9 cellular contexts compared by ENCODE assay signal in genomic region chr1:15283500-15283899, GRCh38. TPM values are rescaled to one million over a fixed set of nuclear protein-coding genes. Genes with fewer than 3 reads are reported as not detected.
DNase-seq lines count a peak whose midpoint lies in the region; FAIRE-seq and TF ChIP-seq lines count a peak whose summit lies in the region.
"Had no signal": no experiment of that assay in that cellular context is flagged by ENCODE, and none has a peak within 500 bp of the region (broad histone marks: within the 10 kb centered on the region; RNA-seq: fewer than 3 reads in every experiment).

No MANE protein-coding gene starts in this region.

- WGBS in H1 (ENCODE audit: extremely low coverage in 1 of 2, insufficient coverage in 1 of 2, insufficient read length in 1 of 2, insufficient replicate concordance in 2 of 2, low coverage in 1 of 2, low lambda C conversion rate in 2 of 2, missing lambda C conversion rate in 1 of 2), 2 experiments: 100% methylated on average over 2 of the region's 2 CpGs; no CpG with 5 or more reads in 1 of the 2 experiments

- no peak overlapping the region for H3K4ac ChIP-seq in H1 (replicated peaks; ENCODE audit: insufficient read length, low read depth, low read length)

- H3K4me3 ChIP-seq in H1 (ENCODE audit: extremely low read depth in 1 of 4, insufficient read depth in 2 of 4, low read depth in 3 of 4, low read length in 4 of 4) (no peak overlapping the region), vagina (no peak overlapping the region)

- H3K79me2 ChIP-seq in H1 (ENCODE audit: control insufficient read depth in 1 of 2, insufficient read depth in 2 of 2, low read length in 2 of 2): no peaks in the 10 kb centered on the region

- no peak overlapping the region for H2BK20ac ChIP-seq in H1 (ENCODE audit: low read length)

- peaks cover 1% of the 10 kb centered on the region; the same call in 1 of the 2 replicates for H3K23me2 ChIP-seq in H1 (ENCODE audit: low read depth, low read length)

- CTCF ChIA-PET in H1 (lab: Charles Lee; ENCODE audit: partially characterized antibody): interaction anchor here (0.7 to 1.2 kb wide), 7 partner anchors 14 to 155 kb away, joined by 3 to 4 read pairs (median 4); no protein-coding TSS in a partner anchor

- peak in 2 of 3 experiments; percentile 4 to 14; a peak in 2 of 4 replicates for TF ChIP-seq CTCF in H1 (IDR thresholded peaks at IDR 0.05; ENCODE audit: control extremely low read depth in 1 of 3, insufficient read depth in 1 of 3, low read depth in 1 of 3, low read length in 3 of 3)
- no peak for TF ChIP-seq CTCF in vagina (IDR thresholded peaks at IDR 0.05)

- no peak overlapping the region for H2AFZ ChIP-seq in H1 (ENCODE audit: low read length)

- H3K14ac ChIP-seq in H1 (ENCODE audit: insufficient read length): no peak overlapping the region

- H2BK5ac ChIP-seq in H1 (ENCODE audit: low read depth, low read length): no peak overlapping the region

- H3K9me3 ChIP-seq in H1 (ENCODE audit: insufficient read depth in 2 of 2, low read depth in 1 of 2, low read length in 1 of 2) (no peaks in the 10 kb centered on the region), vagina (no peaks in the 10 kb centered on the region)

- H3K4me1 ChIP-seq in H1 (replicated peaks in 1 of 4; ENCODE audit: control insufficient read depth in 3 of 4, insufficient read depth in 4 of 4, low read length in 3 of 4) (no peaks in the 10 kb centered on the region), vagina (peaks cover 5% of the 10 kb centered on the region)

- no peak overlapping the region for H3K9ac ChIP-seq in H1 (replicated peaks in 1 of 4; ENCODE audit: extremely low read depth in 1 of 4, low read depth in 3 of 4, low read length in 3 of 4)

- no peak overlapping the region for H2BK12ac ChIP-seq in H1 (ENCODE audit: low read depth, low read length)

- H4K91ac ChIP-seq in H1 (replicated peaks; ENCODE audit: insufficient read length, low read length): no peak overlapping the region

- H3K56ac ChIP-seq in H1 (replicated peaks; ENCODE audit: insufficient read length, low read depth, low read length): no peak overlapping the region

- TF ChIP-seq POLR2A in H1 (IDR thresholded peaks at IDR 0.05; ENCODE audit: control extremely low read depth in 1 of 2, low read depth in 2 of 2, low read length in 2 of 2) (no peak), vagina (IDR thresholded peaks at IDR 0.05) (no peak)

- no peak for TF ChIP-seq RAD21 in H1 (IDR thresholded peaks at IDR 0.05 in 1 of 2, conservative IDR thresholded peaks at IDR 0.05 in 1 of 2; ENCODE audit: low read depth in 2 of 2, low read length in 2 of 2)

- DNase-seq in GM03348 (ENCODE audit: low spot score) (peak; percentile 27), NCI-H69 (lab: John Stamatoyannopoulos, UW) (peak; percentile 78), H1 (ENCODE audit: low read depth in 1 of 2, low spot score in 2 of 2) (no peak), myocyte (ENCODE audit: low read depth) (peak; percentile 21), NCI-H2081 (lab: John Stamatoyannopoulos, UW) (no peak), vagina (ENCODE audit: extremely low spot score in 2 of 2) (no peak), pons (ENCODE audit: low spot score) (no peak)
- DNase-seq in NK-92 treated with Interleukin-12 subunit alpha and Interleukin-12 subunit beta, amount 100 ng/mL, for 24 hours (lab: John Stamatoyannopoulos, UW): no peak
- DNase-seq: NCI-H526 had no signal

- no peaks in the 10 kb centered on the region for H4K20me1 ChIP-seq in H1 (replicated peaks in 1 of 2; ENCODE audit: control insufficient read depth in 1 of 2, insufficient read depth in 2 of 2, low read length in 2 of 2)

- H4K8ac ChIP-seq in H1 (ENCODE audit: extremely low read depth, insufficient read depth, low read length): no peak overlapping the region

- no peak overlapping the region for H3K27ac ChIP-seq in H1 (ENCODE audit: low read depth, low read length)
- H3K27ac ChIP-seq in vagina: no peak overlapping the region

- H3K36me3 ChIP-seq in H1 (ENCODE audit: control insufficient read depth in 2 of 4, insufficient read depth in 4 of 4, low read length in 3 of 4): no peaks in the 10 kb centered on the region
- H3K36me3 ChIP-seq in vagina: no peaks in the 10 kb centered on the region

- H3K4me2 ChIP-seq in H1 (ENCODE audit: insufficient read depth in 1 of 2, low read depth in 2 of 2, low read length in 2 of 2): no peak overlapping the region

- H3K79me1 ChIP-seq in H1 (ENCODE audit: low read depth, low read length): no peaks in the 10 kb centered on the region

- POLR2A ChIA-PET in H1 (lab: Charles Lee; ENCODE audit: partially characterized antibody): no interaction called here

- TF ChIP-seq EP300 in H1 (IDR thresholded peaks at IDR 0.05; ENCODE audit: borderline replicate concordance in 1 of 2, low read depth in 2 of 2, low read length in 2 of 2): no peak

- no peak overlapping the region for H3K23ac ChIP-seq in H1 (ENCODE audit: insufficient read length)

- no peak overlapping the region for H2BK15ac ChIP-seq in H1 (ENCODE audit: low read length)

- no peak overlapping the region for H2BK120ac ChIP-seq in H1 (replicated peaks; ENCODE audit: low read depth, low read length)

- no peak overlapping the region for H2AK5ac ChIP-seq in H1 (ENCODE audit: low read depth, low read length)

- H4K5ac ChIP-seq in H1 (ENCODE audit: insufficient read length, low read depth, low read length): no peak overlapping the region

- no peak for FAIRE-seq in H1 (lab: Jason Lieb, UNC)

- no peaks in the 10 kb centered on the region for H3K27me3 ChIP-seq in H1 (replicated peaks in 1 of 4; ENCODE audit: control insufficient read depth in 3 of 4, extremely low read depth in 1 of 4, insufficient read depth in 3 of 4, low read length in 3 of 4)
- H3K27me3 ChIP-seq in vagina: no peaks in the 10 kb centered on the region

- intact Hi-C loops in vagina (cut with DNase I): no loop called here

- H3K18ac ChIP-seq in H1 (ENCODE audit: extremely low read depth, low read length): no peak overlapping the region

TF ChIP-seq in H1, 55 proteins besides CTCF, POLR2A, EP300 and RAD21:
- no peak for TF ChIP-seq ATF3 (IDR thresholded peaks at IDR 0.05; ENCODE audit: insufficient read depth, low read depth, low read length)
- TF ChIP-seq SP4 (IDR thresholded peaks at IDR 0.05; ENCODE audit: low read length): no peak
- TF ChIP-seq KDM5A (IDR thresholded peaks at IDR 0.05; ENCODE audit: low read length): no peak
- TF ChIP-seq RFX5 (IDR thresholded peaks at IDR 0.05; ENCODE audit: borderline replicate concordance, low read depth, low read length): no peak

RNA-seq across cellular contexts. Expression of gene FHAD1, which starts 36.5 kb away (rescaled TPM):
- total RNA-seq in H1 (2021; fragmentation: NEBNext Ultra II Directional; extraction: Animal tissue kit (Norgen Biotek cat#: 25700)): 0.69 and 1.5 TPM in 2 replicates
- polyA plus RNA-seq in H1 (2011; rRNA removed): 0.39 TPM in 2 replicates
- 0.44 TPM for polyA plus RNA-seq in H1 (2011; cell fraction: cytosol; rRNA removed)
- polyA plus RNA-seq in H1 (2011; cell fraction: nucleus; rRNA removed): 0.80 TPM
- polyA plus RNA-seq in H1 (2012, experiment 1 of 2): 1.4 to 2.1 TPM (median 1.6 TPM) in 4 replicates
- 0.22 TPM for polyA plus RNA-seq in H1 (2012, experiment 2 of 2)
- 0.49 TPM for polyA plus RNA-seq in H1 (2013, experiment 1 of 2)
- 0.64 TPM for polyA plus RNA-seq in H1 (2013, experiment 2 of 2)
- polyA minus RNA-seq in H1 (2011; rRNA and poly(A)+ RNA removed): 0.95 and 0.98 TPM in 2 replicates
- polyA minus RNA-seq in H1 (2011; cell fraction: cytosol; rRNA and poly(A)+ RNA removed): 4.1 TPM
- polyA minus RNA-seq in H1 (2011; cell fraction: nucleus; rRNA and poly(A)+ RNA removed): 0.40 TPM
- 0.99 and 6.8 TPM in 2 replicates for total RNA-seq in myocyte
- 0.10 TPM for polyA plus RNA-seq in myocyte (2012)
- not detected for total RNA-seq in vagina

Comparison
In these comparisons a context has a peak if more than half of its experiments do, and no peak if none do; other contexts are left out.
1. DNase-seq: peak in GM03348 (single experiment), NCI-H69 (single experiment) and myocyte (single experiment); none in H1 (0 of 2), NCI-H2081 (0 of 2), vagina (0 of 2), pons (single experiment) and NK-92 treated with Interleukin-12 subunit alpha and Interleukin-12 subunit beta, amount 100 ng/mL, for 24 hours (single experiment).
2. CTCF ChIP-seq: peak in H1 (2 of 3); none in vagina (0 of 3).